ENCODE assay signal across 18 cellular contexts in the genomic region with DNA sequence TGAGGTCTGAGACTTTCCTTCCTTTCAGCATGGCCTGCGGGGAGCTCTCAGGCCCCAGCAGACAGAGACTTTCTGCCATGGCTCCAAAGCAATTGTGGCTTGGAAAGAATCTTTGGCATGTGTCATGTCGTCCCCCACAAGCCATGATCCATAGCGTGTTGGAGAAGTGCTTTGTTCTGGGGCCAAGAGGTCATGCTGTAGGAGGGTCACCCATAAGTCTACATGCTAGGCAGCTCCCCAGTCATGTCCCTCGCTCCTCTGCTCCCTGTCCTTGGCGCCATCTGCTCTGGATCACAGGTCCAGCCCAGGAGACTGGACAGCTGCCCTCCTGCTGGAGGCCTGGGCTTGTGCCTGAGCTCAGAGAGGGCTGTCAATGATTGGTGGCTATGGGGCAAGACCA.
DNase-seq lines count a peak whose midpoint lies in the region; ATAC-seq, FAIRE-seq and TF ChIP-seq lines count a peak whose summit lies in the region.
"Had no signal": no experiment of that assay in that cellular context is flagged by ENCODE, and none has a peak within 500 bp of the region (broad histone marks: within the 10 kb centered on the region; RNA-seq: fewer than 3 reads in every experiment).

No MANE protein-coding gene starts in this region.

- H3K79me2 ChIP-seq in astrocyte (ENCODE audit: insufficient read depth, low read length): no peaks in the 10 kb centered on the region

- H3K27me3 Mint-ChIP-seq in astrocyte (ENCODE audit: low read depth, unreplicated experiment): peaks cover 2% of the 10 kb centered on the region
- H3K27me3 Mint-ChIP-seq: central memory CD8-positive, alpha-beta T cell; T-cell had no signal

- H3K4me1 ChIP-seq in astrocyte (ENCODE audit: insufficient read depth, low read length): peaks cover 34% of the 10 kb centered on the region
- peaks cover 50 to 60% of the 10 kb centered on the region in 2 donors for H3K4me1 ChIP-seq in thyroid gland
- H3K4me1 ChIP-seq: right atrium auricular region had no signal

- WGBS in thyroid gland, 2 donors: 92 to 100% methylated on average over 5 of the region's 5 CpGs

- no peak for ATAC-seq in GM18511 (IDR thresholded peaks at IDR 0.05; ENCODE audit: unreplicated experiment)
- ATAC-seq: heart right ventricle, T-cell had no signal

- H3K4me1 Mint-ChIP-seq in astrocyte (ENCODE audit: low read depth, unreplicated experiment): peaks cover 15% of the 10 kb centered on the region
- H3K4me1 Mint-ChIP-seq: central memory CD8-positive, alpha-beta T cell had no signal

- no peaks in the 10 kb centered on the region for H3K36me3 Mint-ChIP-seq in astrocyte (ENCODE audit: low read depth, unreplicated experiment)
- H3K36me3 Mint-ChIP-seq: activated naive CD4-positive, alpha-beta T cell treated with anti-CD3 and anti-CD28 coated beads, Interleukin-2, amount 10 ng/mL, durations not matched to agents 7 days and 5 days; T-cell had no signal

- intact Hi-C loops in thyroid gland (cut with DNase I): loop anchor here (10.0 kb wide), 1 partner anchor 77 kb away; the partner anchor contains the start of gene LCLAT1

- H3K27ac ChIP-seq in astrocyte (ENCODE audit: low read depth, low read length): peak overlapping the region; percentile 32
- peak overlapping the region; percentile 26 to 98 (median 97) for H3K27ac ChIP-seq in thyroid gland
- H3K27ac ChIP-seq: right atrium auricular region had no signal

- no peaks in the 10 kb centered on the region for H3K36me3 ChIP-seq in astrocyte (ENCODE audit: insufficient read depth, low read length)
- H3K36me3 ChIP-seq in thyroid gland: no peaks in the 10 kb centered on the region
- H3K36me3 ChIP-seq: heart right ventricle, right atrium auricular region, stomach had no signal

- TF ChIP-seq POLR2A in thyroid gland (IDR thresholded peaks at IDR 0.05): no peak

- H2AFZ ChIP-seq in astrocyte (ENCODE audit: low read depth, low read length): peak overlapping the region; percentile 43

- H3K9me3 ChIP-seq in astrocyte (ENCODE audit: insufficient read depth, low read depth, low read length) (no peaks in the 10 kb centered on the region), thyroid gland (no peaks in the 10 kb centered on the region)
- H3K9me3 ChIP-seq: heart right ventricle, right atrium auricular region, stomach had no signal

- DNase-seq in GM04503 (ENCODE audit: low read depth) (peak; percentile 91), astrocyte (ENCODE audit: low read depth) (peak; percentile 91), left kidney (ENCODE audit: low read depth, low spot score) (peak; percentile 66), thyroid gland (no peak), NK-92 (lab: John Stamatoyannopoulos, UW; ENCODE audit: unreplicated experiment) (no peak)
- DNase-seq in stimulated activated CD4-positive, alpha-beta T cell treated with anti-CD3 and anti-CD28 coated beads, Interleukin-15, amount 100 ng/mL, for 24 hours: no peak
- DNase-seq: activated naive CD4-positive, alpha-beta T cell treated with anti-CD3 and anti-CD28 coated beads, Interleukin-2, amount 10 ng/mL, durations not matched to agents 7 days and 5 days; C1 segment of cervical spinal cord; DMS53; heart right ventricle; NCI-H774; nephron progenitor cell; stomach; T-cell had no signal

- no peaks in the 10 kb centered on the region for H4K20me1 ChIP-seq in astrocyte (ENCODE audit: insufficient read depth, low read length)

- no peaks in the 10 kb centered on the region for H3K27me3 ChIP-seq in astrocyte (ENCODE audit: insufficient read depth, low read length)
- no peaks in the 10 kb centered on the region for H3K27me3 ChIP-seq in thyroid gland
- H3K27me3 ChIP-seq: heart right ventricle, right atrium auricular region, stomach had no signal

- TF ChIP-seq CTCF in astrocyte (IDR thresholded peaks at IDR 0.05; ENCODE audit: insufficient read depth, low read depth, low read length) (no peak), thyroid gland (IDR thresholded peaks at IDR 0.05) (no peak)

- no peak overlapping the region for H3K4me3 Mint-ChIP-seq in astrocyte (ENCODE audit: unreplicated experiment)
- H3K4me3 Mint-ChIP-seq: activated naive CD4-positive, alpha-beta T cell treated with anti-CD3 and anti-CD28 coated beads, Interleukin-2, amount 10 ng/mL, durations not matched to agents 7 days and 5 days; central memory CD8-positive, alpha-beta T cell; nephron progenitor cell; T-cell had no signal

- no peak overlapping the region for H3K9ac ChIP-seq in astrocyte (ENCODE audit: low read length)

- H3K4me3 ChIP-seq in astrocyte (ENCODE audit: insufficient read depth, low read depth, low read length): no peak overlapping the region
- no peak overlapping the region for H3K4me3 ChIP-seq in thyroid gland (replicated peaks in 1 of 3)
- H3K4me3 ChIP-seq: heart right ventricle, right atrium auricular region, stomach had no signal

- no peaks in the 10 kb centered on the region for H3K9me3 Mint-ChIP-seq in astrocyte (ENCODE audit: unreplicated experiment)
- H3K9me3 Mint-ChIP-seq: activated naive CD4-positive, alpha-beta T cell treated with anti-CD3 and anti-CD28 coated beads, Interleukin-2, amount 10 ng/mL, durations not matched to agents 7 days and 5 days; central memory CD8-positive, alpha-beta T cell; nephron progenitor cell; T-cell had no signal

- peak; percentile 95 for FAIRE-seq in astrocyte (lab: Jason Lieb, UNC)
- FAIRE-seq: endometrium had no signal

- peak overlapping the region; percentile 21 for H3K4me2 ChIP-seq in astrocyte (ENCODE audit: low read length)

- H3K27ac Mint-ChIP-seq in astrocyte (ENCODE audit: unreplicated experiment): peak overlapping the region; percentile 66
- H3K27ac Mint-ChIP-seq: activated naive CD4-positive, alpha-beta T cell treated with anti-CD3 and anti-CD28 coated beads, Interleukin-2, amount 10 ng/mL, durations not matched to agents 7 days and 5 days; nephron progenitor cell; T-cell had no signal

Comparison
In these comparisons a context has a peak if more than half of its experiments do, and no peak if none do; other contexts are left out.
1. DNase-seq: peak in GM04503 (single experiment), astrocyte (single experiment) and left kidney (single experiment); none in thyroid gland (0 of 2), NK-92 (single experiment) and stimulated activated CD4-positive, alpha-beta T cell treated with anti-CD3 and anti-CD28 coated beads, Interleukin-15, amount 100 ng/mL, for 24 hours (single experiment).